26 cellular contexts compared by ENCODE assay signal in genomic region chr22:48858856-48859255, GRCh38.
"Had no signal": no experiment of that assay in that cellular context is flagged by ENCODE, and none has a peak within 500 bp of the region (broad histone marks: within the 10 kb centered on the region; RNA-seq: fewer than 3 reads in every experiment).

No MANE protein-coding gene starts in this region.

- H3K9me3 Mint-ChIP-seq: endodermal cell had no signal

- H3K9me3 ChIP-seq: esophagus squamous epithelium, gastrocnemius medialis, heart right ventricle, left lung, lower lobe of right lung had no signal

- H3K4me3 ChIP-seq: esophagus squamous epithelium, gastrocnemius medialis, heart right ventricle, left lung, lower lobe of right lung had no signal

- H3K4me1 ChIP-seq: esophagus squamous epithelium, gastrocnemius medialis, heart right ventricle, left lung, lower lobe of right lung had no signal

- H3K4me3 Mint-ChIP-seq: dendritic cell treated with granulocyte-macrophage colony-stimulating factor and Interleukin-4, amounts not matched to agents 40 ng/mL and 50 ng/mL, for 4 days; effector memory CD8-positive, alpha-beta T cell; endodermal cell; memory B cell had no signal

- H3K4me1 Mint-ChIP-seq: endodermal cell, memory B cell had no signal

- H3K36me3 ChIP-seq: esophagus squamous epithelium, gastrocnemius medialis, heart right ventricle, left lung, lower lobe of right lung had no signal

- ATAC-seq: effector memory CD8-positive, alpha-beta T cell; esophagus mucosa; gastrocnemius medialis; heart right ventricle; left cardiac atrium; left lung; left ventricle myocardium superior; lower lobe of right lung had no signal

- DNase-seq: cortex of kidney; effector CD8-positive, alpha-beta T cell; effector memory CD8-positive, alpha-beta T cell; endodermal cell; erythroblast; esophagus squamous epithelium; foreskin fibroblast; foreskin melanocyte; gastrocnemius medialis; glutamatergic neuron; heart right ventricle; hippocampal formation; left cardiac atrium; left lung; left ventricle myocardium superior; lower lobe of right lung; mesendoderm; midbrain had no signal

- H3K27ac ChIP-seq: epithelial cell of prostate, esophagus squamous epithelium, gastrocnemius medialis, heart right ventricle, left lung, lower lobe of right lung had no signal

- H3K36me3 Mint-ChIP-seq: memory B cell had no signal

- FAIRE-seq: colon, endometrium, islet of Langerhans, keratinocyte had no signal

- H3K27me3 Mint-ChIP-seq: dendritic cell treated with granulocyte-macrophage colony-stimulating factor and Interleukin-4, amounts not matched to agents 40 ng/mL and 50 ng/mL, for 4 days had no signal

- H3K27ac Mint-ChIP-seq: dendritic cell treated with granulocyte-macrophage colony-stimulating factor and Interleukin-4, amounts not matched to agents 40 ng/mL and 50 ng/mL, for 4 days; effector memory CD8-positive, alpha-beta T cell; endodermal cell; memory B cell had no signal
